In genomic region chr17:82567286-82567685, GRCh38 we compare ENCODE assay signal across 20 cellular contexts. TPM values are rescaled to one million over a fixed set of nuclear protein-coding genes. Genes with fewer than 3 reads are reported as not detected.
A peak's percentile ranks its signal among the peaks of the same experiment; 100 is the strongest.
DNase-seq lines count a peak whose midpoint lies in the region; ATAC-seq and TF ChIP-seq lines count a peak whose summit lies in the region.
"Had no signal": no experiment of that assay in that cellular context is flagged by ENCODE, and none has a peak within 500 bp of the region (broad histone marks: within the 10 kb centered on the region; RNA-seq: fewer than 3 reads in every experiment).

No MANE protein-coding gene starts in this region.

- H3K9me2 ChIP-seq in GM23338 (ENCODE audit: insufficient read depth): no peaks in the 10 kb centered on the region

- H3K27me3 Mint-ChIP-seq in GM23338 (ENCODE audit: insufficient read depth, low read depth, poor library complexity) (peaks cover 6% of the 10 kb centered on the region), WTC11 (ENCODE audit: low read depth) (no peaks in the 10 kb centered on the region), endothelial cell (ENCODE audit: unreplicated experiment) (peaks cover 2% of the 10 kb centered on the region)
- H3K27me3 Mint-ChIP-seq: B cell; CD8-positive, alpha-beta memory T cell had no signal

- peaks cover 83% of the 10 kb centered on the region for H3K79me2 ChIP-seq in GM23338 (replicated peaks; ENCODE audit: insufficient read depth)

- DNase-seq in GM23338 (ENCODE audit: low spot score): no peak
- DNase-seq in WTC11 (ENCODE audit: low spot score): no peak
- DNase-seq in endothelial cell (ENCODE audit: low spot score): no peak
- DNase-seq in stomach: no peak
- no peak for DNase-seq in RWPE1 (ENCODE audit: low spot score)
- DNase-seq in HEK293T (ENCODE audit: extremely low spot score): no peak
- DNase-seq in activated T-cell treated with anti-CD3 and anti-CD28 coated beads for 4 hours: no peak
- DNase-seq: CD8-positive, alpha-beta memory T cell; DMS153; DND-41; KG1; NCI-H1092; NCI-H1417 treated with DMSO at 0.1 percent for 48 hours; NCI-H1694 treated with DMSO at 0.1 percent for 48 hours; NCI-H2227 treated with DMSO at 0.1 percent for 48 hours; NCI-H526 treated with DMSO at 0.1 percent for 48 hours; RPMI8226; SHP77 had no signal

- H3K4me1 Mint-ChIP-seq in GM23338 (peaks cover 15% of the 10 kb centered on the region), WTC11 (peaks cover 19% of the 10 kb centered on the region), endothelial cell (ENCODE audit: unreplicated experiment) (no peaks in the 10 kb centered on the region)
- H3K4me1 Mint-ChIP-seq: B cell had no signal

- H3K36me3 ChIP-seq in GM23338 (ENCODE audit: insufficient read depth) (peaks cover 31% of the 10 kb centered on the region), stomach (peaks cover 25 to 69% (median 65%) of the 10 kb centered on the region in 4 donors)

- CTCF ChIA-PET in WTC11 (lab: Charles Lee): interaction anchor here (0.7 kb wide), 3 partner anchors 11 to 490 kb away, joined by 3 to 4 read pairs (median 3); no protein-coding TSS in a partner anchor
- CTCF ChIA-PET in RWPE1 (lab: Yijun Ruan, JAX): no interaction called here
- CTCF ChIA-PET in HEK293T (lab: Yijun Ruan, JAX): no interaction called here

- no peak for TF ChIP-seq EP300 in stomach (IDR thresholded peaks at IDR 0.05)

- 81 to 89% (median 88%) methylated on average over 10 to 15 of the region's 15 CpGs for WGBS in stomach, 5 donors

- H3K36me3 Mint-ChIP-seq in GM23338 (ENCODE audit: low read depth) (peaks cover 46% of the 10 kb centered on the region), WTC11 (peaks cover 45% of the 10 kb centered on the region), endothelial cell (ENCODE audit: low read depth, unreplicated experiment) (peaks cover 28% of the 10 kb centered on the region)

- H3K4me3 ChIP-seq in GM23338: no peak overlapping the region
- no peak overlapping the region for H3K4me3 ChIP-seq in stomach

- H3F3A ChIP-seq in GM23338 (replicated peaks; ENCODE audit: low read depth): peaks cover 5% of the 10 kb centered on the region; the same call in 1 of the 2 replicates

- H3K27ac Mint-ChIP-seq in GM23338 (no peak overlapping the region), WTC11 (peak overlapping the region; percentile 63; the same call in 1 of the 2 replicates), endothelial cell (ENCODE audit: unreplicated experiment) (peak overlapping the region; percentile 9)
- H3K27ac Mint-ChIP-seq: B cell had no signal

- H3K27me3 ChIP-seq in GM23338 (ENCODE audit: insufficient read depth): no peaks in the 10 kb centered on the region
- no peaks in the 10 kb centered on the region for H3K27me3 ChIP-seq in stomach

- H3K27ac ChIP-seq in GM23338 (ENCODE audit: low read depth) (0 out of 2 replicates have a peak overlapping the region, but pooled peaks have one; percentile 14), stomach (peak overlapping the region; percentile 42 to 84 (median 84)), RWPE1 (no peak overlapping the region)

- no peak overlapping the region for H3K4me2 ChIP-seq in GM23338

- H3K9me3 Mint-ChIP-seq in GM23338 (no peaks in the 10 kb centered on the region), WTC11 (no peaks in the 10 kb centered on the region), endothelial cell (ENCODE audit: unreplicated experiment) (no peaks in the 10 kb centered on the region)
- H3K9me3 Mint-ChIP-seq: CD8-positive, alpha-beta memory T cell had no signal

- H4K20me1 ChIP-seq in GM23338 (replicated peaks; ENCODE audit: insufficient read depth): peaks cover 52% of the 10 kb centered on the region

- no peaks in the 10 kb centered on the region for H3K4me1 ChIP-seq in GM23338 (ENCODE audit: insufficient read depth)
- H3K4me1 ChIP-seq in stomach: peaks cover 51 to 74% (median 63%) of the 10 kb centered on the region in 4 donors

- no peaks in the 10 kb centered on the region for H3K9me3 ChIP-seq in stomach

- ATAC-seq in GM23338: no peak
- ATAC-seq in WTC11: no peak
- ATAC-seq in HG03460 (IDR thresholded peaks at IDR 0.05; ENCODE audit: unreplicated experiment): no peak

- H2AFZ ChIP-seq in GM23338: no peak overlapping the region

- H3K4me3 Mint-ChIP-seq in GM23338: no peak overlapping the region
- H3K4me3 Mint-ChIP-seq in WTC11: no peak overlapping the region
- H3K4me3 Mint-ChIP-seq in endothelial cell (ENCODE audit: unreplicated experiment): no peak overlapping the region
- H3K4me3 Mint-ChIP-seq: B cell; CD8-positive, alpha-beta memory T cell had no signal

- POLR2A ChIA-PET in WTC11 (lab: Charles Lee) (interaction anchor here (0.6 kb wide), 1 partner anchor 254 kb away, joined by 8 read pairs; no protein-coding TSS in a partner anchor), RWPE1 (lab: Yijun Ruan, JAX; ENCODE audit: low non-redundant PET) (no interaction called here), HEK293T (lab: Yijun Ruan, JAX) (no interaction called here)

- intact Hi-C loops in stomach (cut with DNase I; ENCODE audit: low total_unique reads): no loop called here

- no peak for TF ChIP-seq POLR2A in stomach (IDR thresholded peaks at IDR 0.05)

- TF ChIP-seq CTCF in GM23338 (conservative IDR thresholded peaks at IDR 0.05; ENCODE audit: low read depth in 2 of 2): no peak; a peak in 1 of 4 replicates
- no peak for TF ChIP-seq CTCF in WTC11 (IDR thresholded peaks at IDR 0.05)
- TF ChIP-seq CTCF in endothelial cell (IDR thresholded peaks at IDR 0.05; ENCODE audit: unreplicated experiment): no peak
- no peak for TF ChIP-seq CTCF in stomach (IDR thresholded peaks at IDR 0.05)
- TF ChIP-seq CTCF in RWPE1 (conservative IDR thresholded peaks at IDR 0.05; ENCODE audit: low read depth): no peak

TF ChIP-seq in GM23338, 12 proteins besides CTCF, POLR2A, EP300 and RAD21 (continues in another document):
- TF ChIP-seq ZNF331 (CRISPR knock-in tag; IDR thresholded peaks at IDR 0.05; ENCODE audit: low read depth) (no peak), CREB1 (CRISPR knock-in tag; IDR thresholded peaks at IDR 0.05; ENCODE audit: low read depth) (no peak), ZNF114 (CRISPR knock-in tag; IDR thresholded peaks at IDR 0.05) (no peak), NANOG (IDR thresholded peaks at IDR 0.05; ENCODE audit: borderline replicate concordance) (no peak)

TF ChIP-seq in WTC11, 78 proteins besides CTCF, POLR2A, EP300 and RAD21:
- TF ChIP-seq CREM (CRISPR knock-in tag; IDR thresholded peaks at IDR 0.05) (no peak), NFE2L1 (CRISPR knock-in tag; IDR thresholded peaks at IDR 0.05) (no peak), SMAD4 (CRISPR knock-in tag; IDR thresholded peaks at IDR 0.05) (no peak), NR1H2 (CRISPR knock-in tag; IDR thresholded peaks at IDR 0.05) (no peak), MAX (CRISPR knock-in tag; IDR thresholded peaks at IDR 0.05) (no peak), RELA (CRISPR knock-in tag; IDR thresholded peaks at IDR 0.05; ENCODE audit: borderline replicate concordance) (no peak), GABPB1 (CRISPR knock-in tag; IDR thresholded peaks at IDR 0.05) (no peak), ETV6 (CRISPR knock-in tag; IDR thresholded peaks at IDR 0.05) (no peak), SOX15 (CRISPR knock-in tag; IDR thresholded peaks at IDR 0.05) (no peak), CREB1 (CRISPR knock-in tag; IDR thresholded peaks at IDR 0.05) (no peak), NR3C1 (CRISPR knock-in tag; conservative IDR thresholded peaks at IDR 0.05; ENCODE audit: low read depth) (no peak), ATF3 (CRISPR knock-in tag; conservative IDR thresholded peaks at IDR 0.05) (no peak)

TF ChIP-seq in HEK293T, 16 proteins besides CTCF, POLR2A, EP300 and RAD21:
- TF ChIP-seq HDGF (IDR thresholded peaks at IDR 0.05; ENCODE audit: borderline replicate concordance) (no peak), ARNT (IDR thresholded peaks at IDR 0.05) (no peak), PKNOX1 (IDR thresholded peaks at IDR 0.05) (no peak), ELF4 (IDR thresholded peaks at IDR 0.05) (no peak), SUZ12 (IDR thresholded peaks at IDR 0.05) (no peak), L3MBTL2 (conservative IDR thresholded peaks at IDR 0.05) (no peak), FOXM1 (IDR thresholded peaks at IDR 0.05; ENCODE audit: borderline replicate concordance) (no peak), SP1 (IDR thresholded peaks at IDR 0.05) (no peak), NFRKB (IDR thresholded peaks at IDR 0.05) (no peak), CTBP1 (IDR thresholded peaks at IDR 0.05; ENCODE audit: borderline replicate concordance) (no peak), FOXK2 (IDR thresholded peaks at IDR 0.05) (no peak)

RNA-seq across cellular contexts. Expression of gene FOXK2, which starts 47.8 kb away (rescaled TPM):
- 62.4 and 66.0 TPM in 2 replicates for total RNA-seq in GM23338 (2014; rRNA removed; shearing (Covaris generic))
- polyA plus RNA-seq in GM23338 (2016; fragmentation: Nextera tagmentation; extraction: Ambion mirVana) (12.2 and 12.3 TPM in 2 replicates), stomach (10 to 100 TPM; 12.8 to 15.6 (median 15.0) TPM)
- total RNA-seq in WTC11 (2021) (57.7 to 65.7 TPM (median 62.7 TPM) in 3 replicates), endothelial cell (ENCODE audit: unreplicated experiment) (64.3 TPM), stomach (10 to 100 TPM; 31.7 to 71.8 (median 36.7) TPM)
